ENCODE assay signal across 19 cellular contexts in the genomic region with DNA sequence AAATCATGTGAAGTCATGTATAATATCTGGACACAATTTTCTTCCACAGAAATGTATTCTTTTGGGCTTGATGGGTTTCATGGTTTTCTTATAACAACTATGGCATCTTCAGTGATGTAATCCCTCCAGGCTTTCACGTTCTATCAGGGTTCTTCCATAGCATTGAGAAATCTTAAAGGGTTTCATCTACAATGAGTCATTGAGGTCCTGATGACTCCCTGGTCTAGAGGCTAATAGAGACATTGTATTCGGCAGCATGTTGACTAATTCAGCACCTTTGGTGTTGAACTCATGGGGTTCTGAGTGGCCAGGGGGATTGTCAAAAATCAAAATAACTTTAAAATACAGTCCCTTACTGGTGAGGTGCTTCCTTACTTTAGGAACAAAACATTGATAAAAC.
DNase-seq lines count a peak whose midpoint lies in the region; ATAC-seq and TF ChIP-seq lines count a peak whose summit lies in the region.
"Had no signal": no experiment of that assay in that cellular context is flagged by ENCODE, and none has a peak within 500 bp of the region (broad histone marks: within the 10 kb centered on the region; RNA-seq: fewer than 3 reads in every experiment).

No MANE protein-coding gene starts in this region.

- POLR2A ChIA-PET in RWPE1 (lab: Yijun Ruan, JAX; ENCODE audit: low non-redundant PET): no interaction called here

- DNase-seq in EL (peak; percentile 1), HS-5 (ENCODE audit: low read depth) (peak; percentile 34), RWPE1 (ENCODE audit: low spot score) (peak; percentile 17), glomerular visceral epithelial cell (ENCODE audit: extremely low spot score) (peak; percentile 0), islet precursor cell (no peak), retina (no peak), Kasumi-1 (lab: John Stamatoyannopoulos, UW) (no peak)
- DNase-seq: BE2C, DMS53, NCI-H1105 treated with DMSO at 0.1 percent for 48 hours, NCI-H2029 treated with DMSO at 0.1 percent for 48 hours, NCI-H345, NCI-H524, NCI-H774, Peyer's patch, Right ventricle myocardium superior had no signal

- TF ChIP-seq CTCF in RWPE1 (conservative IDR thresholded peaks at IDR 0.05; ENCODE audit: low read depth): no peak

- H3K27ac ChIP-seq in RWPE1: no peak overlapping the region
- H3K27ac ChIP-seq: A549, Peyer's patch had no signal

- ATAC-seq in HG02840 (IDR thresholded peaks at IDR 0.05; ENCODE audit: low FRiP score, unreplicated experiment): no peak
- ATAC-seq: A549, GM23338 had no signal

- CTCF ChIA-PET in RWPE1 (lab: Yijun Ruan, JAX): no interaction called here

Comparison
In these comparisons a context has a peak if more than half of its experiments do, and no peak if none do; other contexts are left out.
1. DNase-seq: peak in EL (single experiment), HS-5 (single experiment), RWPE1 (single experiment) and glomerular visceral epithelial cell (single experiment); none in islet precursor cell (single experiment), retina (single experiment) and Kasumi-1 (0 of 2).